In the genomic region with DNA sequence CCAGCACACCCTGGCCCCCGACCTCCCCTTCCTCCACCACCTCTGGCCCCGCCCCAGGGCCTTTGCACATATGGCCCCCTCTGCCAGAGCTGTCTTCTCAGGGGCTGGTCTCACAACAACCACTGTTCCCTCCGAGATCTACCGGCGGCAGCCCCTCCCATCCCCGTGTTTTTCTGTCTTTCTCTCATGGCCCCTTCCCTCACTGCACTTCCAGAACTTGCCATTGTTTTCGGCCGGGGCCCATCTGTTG, we compare ENCODE assay signal across 18 cellular contexts. TPM values are rescaled to one million over a fixed set of nuclear protein-coding genes. Genes with fewer than 3 reads are reported as not detected.
DNase-seq lines count a peak whose midpoint lies in the region; ATAC-seq, FAIRE-seq and TF ChIP-seq lines count a peak whose summit lies in the region.
"Had no signal": no experiment of that assay in that cellular context is flagged by ENCODE, and none has a peak within 500 bp of the region (broad histone marks: within the 10 kb centered on the region; RNA-seq: fewer than 3 reads in every experiment).

No MANE protein-coding gene starts in this region.

- H4K20me1 ChIP-seq in BLaER1, result peaks cover 92% of the 10 kb centered on the region
- H4K20me1 ChIP-seq in H1 (replicated peaks in 1 of 2; ENCODE audit: control insufficient read depth in 1 of 2, insufficient read depth in 2 of 2, low read length in 2 of 2), result peaks cover 2 to 12% of the 10 kb centered on the region in 2 experiments

- H3K23me2 ChIP-seq in H1 (ENCODE audit: low read depth, low read length), result no peaks in the 10 kb centered on the region

- H3K4me2 ChIP-seq in BLaER1, result peak overlapping the region; percentile 98
- H3K4me2 ChIP-seq in H1 (ENCODE audit: insufficient read depth in 1 of 2, low read depth in 2 of 2, low read length in 2 of 2), result no peak overlapping the region
- H3K4me2 ChIP-seq: A549, SK-N-SH had no signal

- no peak for ATAC-seq in stimulated activated effector memory CD8-positive, alpha-beta T cell treated with anti-CD3 and anti-CD28 coated beads, Interleukin-12 subunit alpha, Interleukin-12 subunit beta, amount 100 ng/mL, for 72 hours

- CTCF ChIA-PET in HEK293 (lab: Yijun Ruan, JAX) (no interaction called here), H1 (lab: Charles Lee; ENCODE audit: partially characterized antibody) (interaction anchor here (1.5 kb wide), 1 partner anchor 12 kb away, joined by 5 read pairs; no protein-coding TSS in a partner anchor)

- H3K36me3 ChIP-seq in BLaER1 (peaks cover 40% of the 10 kb centered on the region), HEK293 (ENCODE audit: control insufficient read depth in 2 of 2, insufficient read depth in 1 of 2, low read length in 2 of 2) (peaks cover 0 to 11% of the 10 kb centered on the region in 2 experiments; a peak in 1 of 3 replicates), H1 (ENCODE audit: control insufficient read depth in 2 of 4, insufficient read depth in 4 of 4, low read length in 3 of 4) (no peaks in the 10 kb centered on the region; a peak in 1 of 8 replicates), tibial nerve (no peaks in the 10 kb centered on the region), esophagus muscularis mucosa (no peaks in the 10 kb centered on the region)

- no peak overlapping the region for H2BK120ac ChIP-seq in H1 (replicated peaks; ENCODE audit: low read depth, low read length)

- no peaks in the 10 kb centered on the region for H3K79me2 ChIP-seq in H1 (ENCODE audit: control insufficient read depth in 1 of 2, insufficient read depth in 2 of 2, low read length in 2 of 2)

- FAIRE-seq in H1 (lab: Jason Lieb, UNC), result no peak
- FAIRE-seq: A549, D721Med, H54 had no signal

- DNase-seq in H1 (ENCODE audit: low read depth in 1 of 2, low spot score in 2 of 2) (no peak), SIG-M5 treated with dmso at 0.1 percent for 504 hours (lab: John Stamatoyannopoulos, UW; ENCODE audit: unreplicated experiment) (no peak), tibial nerve (ENCODE audit: low spot score in 2 of 2) (no peak), esophagus muscularis mucosa (ENCODE audit: extremely low spot score) (no peak)
- no peak for DNase-seq in stimulated activated effector memory CD8-positive, alpha-beta T cell treated with anti-CD3 and anti-CD28 coated beads, Interleukin-12 subunit alpha, Interleukin-12 subunit beta, amount 100 ng/mL, for 72 hours (ENCODE audit: low spot score in 2 of 2)
- DNase-seq: CD8-positive, alpha-beta memory T cell; HFFc6; NCI-H1092 treated with DMSO at 0.1 percent for 48 hours; NCI-H2081 treated with DMSO at 0.1 percent for 48 hours; NCI-H774; OCI-M1; SHP77; SK-N-SH had no signal

- H3K36me3 Mint-ChIP-seq in stimulated activated effector memory CD8-positive, alpha-beta T cell treated with anti-CD3 and anti-CD28 coated beads, Interleukin-12 subunit alpha, Interleukin-12 subunit beta, amount 100 ng/mL, for 72 hours, result peaks cover 8% of the 10 kb centered on the region

- no peak overlapping the region for H2BK20ac ChIP-seq in H1 (ENCODE audit: low read length)

- H3K9me3 ChIP-seq in BLaER1, result no peaks in the 10 kb centered on the region
- no peaks in the 10 kb centered on the region for H3K9me3 ChIP-seq in HEK293 (ENCODE audit: control insufficient read depth, insufficient read depth, low read depth, low read length)
- H3K9me3 ChIP-seq in H1 (ENCODE audit: insufficient read depth in 2 of 2, low read depth in 1 of 2, low read length in 1 of 2), result no peaks in the 10 kb centered on the region
- H3K9me3 ChIP-seq in tibial nerve, result no peaks in the 10 kb centered on the region
- H3K9me3 ChIP-seq in esophagus muscularis mucosa, result no peaks in the 10 kb centered on the region
- H3K9me3 ChIP-seq: A549, SK-N-SH had no signal

- no peak overlapping the region for H2BK15ac ChIP-seq in H1 (ENCODE audit: low read length)

- peak overlapping the region; percentile 17; the same call in 1 of the 2 replicates for H3K4me3 ChIP-seq in BLaER1
- no peak overlapping the region for H3K4me3 ChIP-seq in HEK293 (ENCODE audit: low read depth, low read length)
- no peak overlapping the region for H3K4me3 ChIP-seq in H1 (ENCODE audit: extremely low read depth in 1 of 4, insufficient read depth in 2 of 4, low read depth in 3 of 4, low read length in 4 of 4)
- no peak overlapping the region for H3K4me3 ChIP-seq in tibial nerve
- no peak overlapping the region for H3K4me3 ChIP-seq in esophagus muscularis mucosa
- H3K4me3 ChIP-seq: A549 had no signal

- H4K5ac ChIP-seq in H1 (ENCODE audit: insufficient read length, low read depth, low read length), result no peak overlapping the region

- H3K14ac ChIP-seq in H1 (ENCODE audit: insufficient read length), result no peak overlapping the region

- no peak overlapping the region for H2BK5ac ChIP-seq in H1 (ENCODE audit: low read depth, low read length)

- H3K23ac ChIP-seq in H1 (ENCODE audit: insufficient read length), result no peak overlapping the region

- H3K4me1 Mint-ChIP-seq in stimulated activated effector memory CD8-positive, alpha-beta T cell treated with anti-CD3 and anti-CD28 coated beads, Interleukin-12 subunit alpha, Interleukin-12 subunit beta, amount 100 ng/mL, for 72 hours, result peaks cover 48% of the 10 kb centered on the region

- peak overlapping the region; percentile 65; the same call in 1 of the 2 replicates for H3K9ac ChIP-seq in BLaER1
- no peak overlapping the region for H3K9ac ChIP-seq in H1 (replicated peaks in 1 of 4; ENCODE audit: extremely low read depth in 1 of 4, low read depth in 3 of 4, low read length in 3 of 4)
- H3K9ac ChIP-seq: SK-N-SH had no signal

- H3K4me1 ChIP-seq in BLaER1 (peaks cover 79% of the 10 kb centered on the region), HEK293 (ENCODE audit: control insufficient read depth, insufficient read depth, low read length) (no peaks in the 10 kb centered on the region), H1 (replicated peaks in 1 of 4; ENCODE audit: control insufficient read depth in 3 of 4, insufficient read depth in 4 of 4, low read length in 3 of 4) (peaks cover 0 to 11% (median 5%) of the 10 kb centered on the region in 4 experiments; a peak in 5 of 7 replicates), tibial nerve (no peaks in the 10 kb centered on the region), esophagus muscularis mucosa (peaks cover 0 to 6% (median 0%) of the 10 kb centered on the region in 4 donors)

- no peak overlapping the region for H2BK12ac ChIP-seq in H1 (ENCODE audit: low read depth, low read length)

- peak overlapping the region; percentile 20 for H3K27ac Mint-ChIP-seq in stimulated activated effector memory CD8-positive, alpha-beta T cell treated with anti-CD3 and anti-CD28 coated beads, Interleukin-12 subunit alpha, Interleukin-12 subunit beta, amount 100 ng/mL, for 72 hours
- H3K27ac Mint-ChIP-seq: HFFc6 had no signal

- no peak overlapping the region for H3K4me3 Mint-ChIP-seq in stimulated activated effector memory CD8-positive, alpha-beta T cell treated with anti-CD3 and anti-CD28 coated beads, Interleukin-12 subunit alpha, Interleukin-12 subunit beta, amount 100 ng/mL, for 72 hours
- H3K4me3 Mint-ChIP-seq: HFFc6 had no signal

- intact Hi-C loops in esophagus muscularis mucosa (cut with DNase I), result no loop called here

- H3K79me1 ChIP-seq in H1 (ENCODE audit: low read depth, low read length), result no peaks in the 10 kb centered on the region; the same call in 1 of the 2 replicates

- WGBS in H1 (ENCODE audit: extremely low coverage in 1 of 2, insufficient coverage in 1 of 2, insufficient read length in 1 of 2, insufficient replicate concordance in 2 of 2, low coverage in 1 of 2, low lambda C conversion rate in 2 of 2, missing lambda C conversion rate in 1 of 2), 2 experiments, result 86% methylated on average over 8 of the region's 8 CpGs; no CpG with 5 or more reads in 1 of the 2 experiments
- WGBS in tibial nerve, 2 donors, result 64 to 65% methylated on average over 8 of the region's 8 CpGs
- 75% methylated on average over 8 of the region's 8 CpGs for WGBS in esophagus muscularis mucosa

- H2AK5ac ChIP-seq in H1 (ENCODE audit: low read depth, low read length), result no peak overlapping the region

- TF ChIP-seq CTCF in HEK293 (tag by site-specific recombination; IDR thresholded peaks at IDR 0.05) (no peak), H1 (IDR thresholded peaks at IDR 0.05; ENCODE audit: control extremely low read depth in 1 of 3, insufficient read depth in 1 of 3, low read depth in 1 of 3, low read length in 3 of 3) (no peak), tibial nerve (IDR thresholded peaks at IDR 0.05) (no peak), esophagus muscularis mucosa (IDR thresholded peaks at IDR 0.05) (no peak)

- H3K56ac ChIP-seq in H1 (replicated peaks; ENCODE audit: insufficient read length, low read depth, low read length), result no peak overlapping the region

- H2AFZ ChIP-seq in H1 (ENCODE audit: low read length), result no peak overlapping the region

- no peak overlapping the region for H4K91ac ChIP-seq in H1 (replicated peaks; ENCODE audit: insufficient read length, low read length)

- POLR2A ChIA-PET in HEK293 (lab: Yijun Ruan, JAX) (no interaction called here), H1 (lab: Charles Lee; ENCODE audit: partially characterized antibody) (interaction anchor here (0.5 kb wide), 1 partner anchor 44 kb away, joined by 3 read pairs; no protein-coding TSS in a partner anchor)

- H3K9me3 Mint-ChIP-seq in stimulated activated effector memory CD8-positive, alpha-beta T cell treated with anti-CD3 and anti-CD28 coated beads, Interleukin-12 subunit alpha, Interleukin-12 subunit beta, amount 100 ng/mL, for 72 hours, result no peaks in the 10 kb centered on the region
- H3K9me3 Mint-ChIP-seq: HFFc6 had no signal

- no peak overlapping the region for H4K8ac ChIP-seq in H1 (ENCODE audit: extremely low read depth, insufficient read depth, low read length)

- TF ChIP-seq EP300 in H1 (IDR thresholded peaks at IDR 0.05; ENCODE audit: borderline replicate concordance in 1 of 2, low read depth in 2 of 2, low read length in 2 of 2) (no peak), tibial nerve (IDR thresholded peaks at IDR 0.05) (no peak), esophagus muscularis mucosa (IDR thresholded peaks at IDR 0.05) (no peak)

- H3K27me3 ChIP-seq in BLaER1 (no peaks in the 10 kb centered on the region), H1 (replicated peaks in 1 of 4; ENCODE audit: control insufficient read depth in 3 of 4, extremely low read depth in 1 of 4, insufficient read depth in 3 of 4, low read length in 3 of 4) (no peaks in the 10 kb centered on the region), tibial nerve (peaks cover 0 to 29% of the 10 kb centered on the region in 2 donors), esophagus muscularis mucosa (peaks cover 0 to 59% (median 0%) of the 10 kb centered on the region in 4 donors)

- H3K4ac ChIP-seq in H1 (replicated peaks; ENCODE audit: insufficient read length, low read depth, low read length), result no peak overlapping the region

- no peak for TF ChIP-seq POLR2A in H1 (IDR thresholded peaks at IDR 0.05; ENCODE audit: control extremely low read depth in 1 of 2, low read depth in 2 of 2, low read length in 2 of 2)
- TF ChIP-seq POLR2A in tibial nerve (IDR thresholded peaks at IDR 0.05), result no peak
- TF ChIP-seq POLR2A in esophagus muscularis mucosa (IDR thresholded peaks at IDR 0.05; ENCODE audit: low read depth), result no peak

- H3K18ac ChIP-seq in H1 (ENCODE audit: extremely low read depth, low read length), result no peak overlapping the region

- TF ChIP-seq RAD21 in H1 (IDR thresholded peaks at IDR 0.05 in 1 of 2, conservative IDR thresholded peaks at IDR 0.05 in 1 of 2; ENCODE audit: low read depth in 2 of 2, low read length in 2 of 2), result no peak

- H3K27ac ChIP-seq in BLaER1, result peak overlapping the region; percentile 79
- H3K27ac ChIP-seq in HEK293 (ENCODE audit: extremely low read depth, low read depth, low read length), result no peak overlapping the region
- H3K27ac ChIP-seq in H1 (ENCODE audit: low read depth, low read length), result no peak overlapping the region
- no peak overlapping the region for H3K27ac ChIP-seq in tibial nerve
- no peak overlapping the region for H3K27ac ChIP-seq in esophagus muscularis mucosa (replicated peaks in 1 of 4)
- H3K27ac ChIP-seq: A549 had no signal

RNA-seq across cellular contexts. Expression of gene ZFPM1, which starts 30.2 kb away (rescaled TPM):
- 3.4 and 4.8 TPM in 2 replicates for total RNA-seq in H1 (2021; fragmentation: NEBNext Ultra II Directional; extraction: Animal tissue kit (Norgen Biotek cat#: 25700))
- 0.74 and 1.4 TPM in 2 replicates for polyA plus RNA-seq in H1 (2011; rRNA removed)
- polyA plus RNA-seq in H1 (2011; cell fraction: cytosol; rRNA removed), result 1.1 TPM
- polyA plus RNA-seq in H1 (2011; cell fraction: nucleus; rRNA removed), result 3.6 TPM
- 1.5 to 3.3 TPM (median 1.9 TPM) in 4 replicates for polyA plus RNA-seq in H1 (2012, experiment 1 of 2)
- 1.00 TPM for polyA plus RNA-seq in H1 (2012, experiment 2 of 2)
- 3.1 TPM for polyA plus RNA-seq in H1 (2013, experiment 1 of 2)
- 2.9 TPM for polyA plus RNA-seq in H1 (2013, experiment 2 of 2)
- polyA minus RNA-seq in H1 (2011; rRNA and poly(A)+ RNA removed), result 0.29 and 0.57 TPM in 2 replicates
- 2.8 TPM for polyA minus RNA-seq in H1 (2011; cell fraction: cytosol; rRNA and poly(A)+ RNA removed)
- polyA minus RNA-seq in H1 (2011; cell fraction: nucleus; rRNA and poly(A)+ RNA removed), result 3.3 TPM
- 1 to 10 TPM in 1 of 4 donors, under 1 TPM in 3; 0.44 to 1.2 (median 0.71) TPM for total RNA-seq in tibial nerve
- total RNA-seq in esophagus muscularis mucosa, result 1 to 10 TPM in 2 of 4 donors, under 1 TPM in 2; 0.42 to 1.4 (median 1.0) TPM
